Comparison of ENCODE assay signal across 36 cellular contexts in the genomic region with DNA sequence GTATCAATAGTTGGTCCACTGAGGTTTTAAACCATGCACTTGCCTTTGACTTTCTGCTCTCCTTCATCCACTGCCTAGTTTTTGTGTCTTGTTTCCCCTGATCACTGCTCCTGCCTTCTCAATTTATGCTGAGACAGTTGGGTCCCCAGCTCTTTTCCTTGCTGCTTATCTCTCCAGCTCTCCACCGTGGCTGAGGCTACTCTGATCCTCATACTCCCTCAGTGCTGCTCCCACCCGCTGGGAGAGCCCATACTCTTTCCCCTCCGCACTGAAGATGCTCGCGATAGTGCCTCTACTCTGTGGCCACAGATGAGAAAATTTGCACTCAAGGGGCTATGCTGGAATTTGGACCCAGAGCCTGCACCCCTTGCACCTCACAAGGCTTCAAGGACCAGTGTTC. TPM values are rescaled to one million over a fixed set of nuclear protein-coding genes. Genes with fewer than 3 reads are reported as not detected.
"Had no signal": no experiment of that assay in that cellular context is flagged by ENCODE, and none has a peak within 500 bp of the region (broad histone marks: within the 10 kb centered on the region; RNA-seq: fewer than 3 reads in every experiment).

No MANE protein-coding gene starts in this region.

- H3K9me3 Mint-ChIP-seq: activated T-helper 17 cell treated with anti-CD3 and anti-CD28 coated beads, Interleukin-2, amount 50 U/mL, for 72 hours; central memory CD8-positive, alpha-beta T cell had no signal

- ATAC-seq: activated CD8-positive, alpha-beta T cell treated with anti-CD3 and anti-CD28 coated beads for 36 hours; activated T-cell treated with anti-CD3 and anti-CD28 coated beads, Interleukin-2, amount 50 U/mL, for 4 hours; activated T-helper 17 cell treated with anti-CD3 and anti-CD28 coated beads, Interleukin-2, amount 50 U/mL, for 72 hours; foreskin keratinocyte; gastrocnemius medialis; heart left ventricle; WTC11 had no signal

- H3K27ac ChIP-seq: brain microvascular endothelial cell, coronary artery, dorsolateral prefrontal cortex, esophagus muscularis mucosa, foreskin keratinocyte, heart left ventricle, VCaP had no signal

- H3K27me3 ChIP-seq: brain microvascular endothelial cell, gastrocnemius medialis had no signal

- H3K4me1 ChIP-seq: foreskin keratinocyte had no signal

- H3K27ac Mint-ChIP-seq: activated CD8-positive, alpha-beta T cell treated with anti-CD3 and anti-CD28 coated beads for 36 hours; activated naive CD8-positive, alpha-beta T cell; activated T-helper 17 cell treated with anti-CD3 and anti-CD28 coated beads, Interleukin-2, amount 50 U/mL, for 72 hours; dendritic cell treated with granulocyte-macrophage colony-stimulating factor and Interleukin-4, amounts not matched to agents 40 ng/mL and 50 ng/mL, for 4 days; endodermal cell; WTC11 had no signal

- FAIRE-seq: astrocyte, TTC549 had no signal

- H3K36me3 Mint-ChIP-seq: activated naive CD8-positive, alpha-beta T cell had no signal

- H3K4me3 ChIP-seq: coronary artery, dorsolateral prefrontal cortex, esophagus muscularis mucosa, gastrocnemius medialis, heart left ventricle had no signal

- H3K4me1 Mint-ChIP-seq: activated T-helper 17 cell treated with anti-CD3 and anti-CD28 coated beads, Interleukin-2, amount 50 U/mL, for 72 hours had no signal

- H3K9me3 ChIP-seq: gastrocnemius medialis had no signal

- H3K4me3 Mint-ChIP-seq: activated CD8-positive, alpha-beta T cell treated with anti-CD3 and anti-CD28 coated beads for 36 hours; activated naive CD8-positive, alpha-beta T cell; activated T-cell treated with anti-CD3 and anti-CD28 coated beads, Interleukin-2, amount 50 U/mL, for 4 hours; activated T-helper 17 cell treated with anti-CD3 and anti-CD28 coated beads, Interleukin-2, amount 50 U/mL, for 72 hours; central memory CD8-positive, alpha-beta T cell; dendritic cell treated with granulocyte-macrophage colony-stimulating factor and Interleukin-4, amounts not matched to agents 40 ng/mL and 50 ng/mL, for 4 days; endodermal cell had no signal

- H3K36me3 ChIP-seq: brain microvascular endothelial cell, esophagus muscularis mucosa, gastrocnemius medialis, heart left ventricle had no signal

- DNase-seq: activated CD4-positive, alpha-beta T cell treated with anti-CD3 and anti-CD28 coated beads for 1 hour; activated CD4-positive, alpha-beta T cell treated with anti-CD3 and anti-CD28 coated beads for 48 hours; activated CD4-positive, alpha-beta T cell treated with anti-CD3 and anti-CD28 coated beads, Interleukin-2, amount 50 U/mL, for 1 hour; activated CD4-positive, alpha-beta T cell treated with anti-CD3 and anti-CD28 coated beads, Interleukin-2, amount 50 U/mL, for 48 hours; activated CD8-positive, alpha-beta memory T cell treated with anti-CD3 and anti-CD28 coated beads for 24 hours; activated CD8-positive, alpha-beta T cell treated with anti-CD3 and anti-CD28 coated beads for 36 hours; activated effector memory CD4-positive, alpha-beta T cell treated with Interleukin-2 at 50 U/mL for 16 hours; activated gamma-delta T cell treated with Interleukin-2 at 50 U/mL for 16 hours; activated naive CD4-positive, alpha-beta T cell treated with anti-CD3 and anti-CD28 coated beads, Interleukin-2, amount 50 U/mL, for 16 hours; activated naive CD4-positive, alpha-beta T cell treated with Interleukin-2 at 50 U/mL for 16 hours; activated T-cell treated with anti-CD3 and anti-CD28 coated beads, Interleukin-2, amount 50 U/mL, for 4 hours; amniotic stem cell; anterior cingulate cortex; brain microvascular endothelial cell; dorsolateral prefrontal cortex; effector memory CD4-positive, alpha-beta T cell; endodermal cell; erythroblast; foreskin keratinocyte; gastrocnemius medialis; glutamatergic neuron; heart left ventricle; T-helper 2 cell had no signal

RNA-seq across cellular contexts. Expression of a gene that starts 3.4 kb away (rescaled TPM):
- total RNA-seq: activated CD8-positive, alpha-beta T cell treated with anti-CD3 and anti-CD28 coated beads for 36 hours; T-helper 1 cell treated with Interleukin-12 subunit alpha and Interleukin-12 subunit beta and Interleukin-4 antibody, amounts not matched to agents 30 ng/mL and 1 ng/mL, for 36 hours had no signal

RNA-seq across cellular contexts. Expression of a gene that starts 17.8 kb away (rescaled TPM):
- total RNA-seq: activated CD8-positive, alpha-beta T cell treated with anti-CD3 and anti-CD28 coated beads for 36 hours; activated T-cell treated with anti-CD3 and anti-CD28 coated beads, Interleukin-2, amount 50 U/mL, for 4 hours; activated T-helper 17 cell treated with anti-CD3 and anti-CD28 coated beads, Interleukin-2, amount 50 U/mL, for 72 hours; astrocyte; bronchial epithelial cell; cardiac septum; esophagus muscularis mucosa; foreskin keratinocyte; gastrocnemius medialis; T-helper 1 cell treated with Interleukin-12 subunit alpha and Interleukin-12 subunit beta and Interleukin-4 antibody, amounts not matched to agents 30 ng/mL and 1 ng/mL, for 36 hours; WTC11 had no signal
- polyA plus RNA-seq: foreskin keratinocyte, heart left ventricle had no signal

RNA-seq across cellular contexts. Expression of a gene that starts 33.2 kb away (rescaled TPM):
- total RNA-seq: foreskin keratinocyte had no signal
- polyA plus RNA-seq: foreskin keratinocyte had no signal
